8 cellular contexts compared by ENCODE assay signal in the genomic region with DNA sequence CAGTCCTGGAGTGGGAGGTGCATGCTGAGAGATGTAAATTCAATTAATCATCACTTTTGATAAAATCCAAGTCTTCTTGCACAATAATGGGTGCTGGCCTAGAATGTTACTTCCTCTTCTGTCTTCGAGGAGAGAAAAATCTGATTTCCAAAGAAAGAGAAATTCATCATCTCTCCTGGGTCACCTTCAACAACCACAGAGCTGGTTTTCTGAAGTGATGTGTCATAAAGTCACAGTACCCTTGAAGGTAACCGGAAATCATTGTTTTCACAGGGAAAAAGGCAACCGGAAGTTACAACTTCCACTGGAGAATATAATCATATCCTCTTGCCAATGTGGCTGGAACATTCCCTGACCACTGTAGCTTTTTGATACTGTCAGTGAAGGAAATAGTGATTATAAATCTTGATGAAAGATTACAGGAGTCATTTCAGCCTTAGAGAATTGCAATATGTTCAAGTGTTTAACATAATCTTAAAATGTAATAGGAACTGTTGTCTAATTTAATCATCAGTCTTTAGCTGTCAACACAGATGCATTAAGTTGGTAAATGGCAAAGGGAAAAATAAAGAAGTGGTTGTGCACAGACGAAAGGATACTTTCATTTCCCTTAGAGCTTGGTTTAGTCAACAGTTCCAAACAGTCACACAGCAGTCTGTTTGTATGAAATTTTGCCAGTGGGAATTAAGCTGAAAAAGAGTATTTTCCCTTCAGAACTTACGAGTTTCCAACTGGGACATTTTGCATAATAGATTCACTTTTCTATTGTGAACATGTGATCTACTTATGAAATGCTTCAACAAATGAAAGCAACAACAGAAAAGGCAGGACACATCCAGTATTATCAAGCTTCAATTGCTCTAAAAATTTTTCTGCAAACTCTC.
DNase-seq lines count a peak whose midpoint lies in the region; ATAC-seq, FAIRE-seq and TF ChIP-seq lines count a peak whose summit lies in the region.

No MANE protein-coding gene starts in this region.

- no peak overlapping the region for H3K27ac Mint-ChIP-seq in GM23338

- dilution Hi-C loops in endothelial cell of umbilical vein (cut with MboI; ENCODE audit: extremely low pct_ligation_motif_present, low sequenced_read_pairs): no loop called here

- peak overlapping the region; percentile 52; the same call in 1 of the 2 replicates for H2AFZ ChIP-seq in GM23338
- H2AFZ ChIP-seq in endothelial cell of umbilical vein (ENCODE audit: low read depth, low read length): no peak overlapping the region
- peak overlapping the region; percentile 67 for H2AFZ ChIP-seq in neuron (ENCODE audit: low read depth, low read length)

- H3K36me3 ChIP-seq in GM23338 (ENCODE audit: insufficient read depth) (no peaks in the 10 kb centered on the region), endothelial cell of umbilical vein (ENCODE audit: control insufficient read depth in 2 of 2, extremely low read depth in 1 of 2, insufficient read depth in 2 of 2, low read length in 2 of 2) (no peaks in the 10 kb centered on the region), neuron (ENCODE audit: insufficient read depth, low read length) (no peaks in the 10 kb centered on the region)

- H3K4me2 ChIP-seq in GM23338 (no peak overlapping the region), endothelial cell of umbilical vein (ENCODE audit: insufficient read depth, low read length) (peak overlapping the region; percentile 73)

- H3F3A ChIP-seq in GM23338 (replicated peaks; ENCODE audit: low read depth): no peaks in the 10 kb centered on the region

- H3K9me3 ChIP-seq in endothelial cell of umbilical vein (replicated peaks; ENCODE audit: control insufficient read depth, insufficient read depth, low read length) (no peaks in the 10 kb centered on the region), neuron (ENCODE audit: low read length) (no peaks in the 10 kb centered on the region)

- H3K4me3 Mint-ChIP-seq in GM23338: no peak overlapping the region

- intact Hi-C loops in endothelial cell of umbilical vein (cut with micrococcal nuclease): loop anchor here (1.0 to 2.0 kb wide), 11 partner anchors 17 to 443 kb away; a partner anchor contains a TSS

- peak; percentile 86 for TF ChIP-seq POLR2A in endothelial cell of umbilical vein (IDR thresholded peaks at IDR 0.05; ENCODE audit: low read depth, low read length)

- no peak for DNase-seq in GM23338 (ENCODE audit: low spot score)
- DNase-seq in SIG-M5 (lab: John Stamatoyannopoulos, UW): peak; percentile 36
- peak; percentile 95 for DNase-seq in endothelial cell of umbilical vein (ENCODE audit: low read depth, low spot score)
- DNase-seq in central memory CD4-positive, alpha-beta T cell: no peak
- DNase-seq in NCI-H2227 treated with DMSO at 0.1 percent for 48 hours (lab: John Stamatoyannopoulos, UW): no peak
- DNase-seq in RKO (ENCODE audit: low spot score): no peak

- H3K4me1 Mint-ChIP-seq in GM23338: peaks cover 24% of the 10 kb centered on the region

- TSS peak; percentile 92 for BruUV-seq in endothelial cell of umbilical vein (replicated peaks; lab: Mats Ljungman, UMichigan)

- peak overlapping the region; percentile 87 for H3K9ac ChIP-seq in endothelial cell of umbilical vein (replicated peaks; ENCODE audit: extremely low read depth, insufficient read depth, low read length)

- H3K27me3 ChIP-seq in GM23338 (ENCODE audit: insufficient read depth): no peaks in the 10 kb centered on the region
- no peaks in the 10 kb centered on the region for H3K27me3 ChIP-seq in endothelial cell of umbilical vein (ENCODE audit: control insufficient read depth in 2 of 2, insufficient read depth in 2 of 2, low read length in 2 of 2)
- H3K27me3 ChIP-seq in neuron (ENCODE audit: insufficient read depth, low read length): no peaks in the 10 kb centered on the region

- H3K9me3 Mint-ChIP-seq in GM23338: no peaks in the 10 kb centered on the region

- no peak overlapping the region for H3K27ac ChIP-seq in GM23338 (ENCODE audit: low read depth)
- H3K27ac ChIP-seq in endothelial cell of umbilical vein (ENCODE audit: insufficient read depth, low read depth, low read length): peak overlapping the region; percentile 98

- FAIRE-seq in endothelial cell of umbilical vein (lab: Jason Lieb, UNC): peak; percentile 95

- no peak for ATAC-seq in GM23338
- ATAC-seq in HG03460 (IDR thresholded peaks at IDR 0.05; ENCODE audit: unreplicated experiment): no peak

- H3K27me3 Mint-ChIP-seq in GM23338 (ENCODE audit: insufficient read depth, low read depth, poor library complexity): peaks cover 1% of the 10 kb centered on the region

- no peak for TF ChIP-seq CTCF in GM23338 (conservative IDR thresholded peaks at IDR 0.05; ENCODE audit: low read depth in 2 of 2)
- TF ChIP-seq CTCF in endothelial cell of umbilical vein (IDR thresholded peaks at IDR 0.05; ENCODE audit: extremely low read depth in 1 of 2, insufficient read depth in 1 of 2, low read depth in 1 of 2, low read length in 2 of 2): no peak

- H3K79me2 ChIP-seq in GM23338 (replicated peaks; ENCODE audit: insufficient read depth): no peaks in the 10 kb centered on the region
- H3K79me2 ChIP-seq in endothelial cell of umbilical vein (ENCODE audit: control insufficient read depth, insufficient read depth, low read length): no peaks in the 10 kb centered on the region

- H3K4me3 ChIP-seq in GM23338 (no peak overlapping the region), endothelial cell of umbilical vein (replicated peaks in 1 of 3; ENCODE audit: insufficient read depth in 1 of 3, low read depth in 1 of 3, low read length in 3 of 3) (peak overlapping the region in 1 of 3 experiments; percentile 20), neuron (ENCODE audit: low read length) (no peak overlapping the region)

- CTCF ChIA-PET in endothelial cell of umbilical vein (lab: Charles Lee): interaction anchor here (0.7 to 4.1 kb wide), 22 partner anchors 9 to 738 kb away, joined by 3 to 57 read pairs (median 5); a partner anchor contains a TSS

- no peaks in the 10 kb centered on the region for H3K9me1 ChIP-seq in endothelial cell of umbilical vein (replicated peaks; ENCODE audit: control insufficient read depth, extremely low read depth, insufficient read depth, low read length)

- H4K20me1 ChIP-seq in GM23338 (replicated peaks; ENCODE audit: insufficient read depth) (no peaks in the 10 kb centered on the region), endothelial cell of umbilical vein (replicated peaks; ENCODE audit: control insufficient read depth, extremely low read depth, insufficient read depth, low read length) (no peaks in the 10 kb centered on the region)

- POLR2A ChIA-PET in endothelial cell of umbilical vein (lab: Charles Lee): interaction anchor here (0.7 to 2.4 kb wide), 6 partner anchors 42 to 108 kb away, joined by 3 to 9 read pairs (median 4); a partner anchor contains a TSS

- H3K4me1 ChIP-seq in GM23338 (ENCODE audit: insufficient read depth): peaks cover 22% of the 10 kb centered on the region
- peaks cover 30% of the 10 kb centered on the region for H3K4me1 ChIP-seq in endothelial cell of umbilical vein (ENCODE audit: control insufficient read depth, extremely low read depth, insufficient read depth, low read length)
- peaks cover 20% of the 10 kb centered on the region for H3K4me1 ChIP-seq in neuron (ENCODE audit: insufficient read depth, low read length)

- no peaks in the 10 kb centered on the region for H3K36me3 Mint-ChIP-seq in GM23338 (ENCODE audit: low read depth)

- no peaks in the 10 kb centered on the region for H3K9me2 ChIP-seq in GM23338 (ENCODE audit: insufficient read depth)

TF ChIP-seq in GM23338, 12 proteins besides CTCF, POLR2A, EP300 and RAD21 (continues in another document):
- TF ChIP-seq, protein P1, sequence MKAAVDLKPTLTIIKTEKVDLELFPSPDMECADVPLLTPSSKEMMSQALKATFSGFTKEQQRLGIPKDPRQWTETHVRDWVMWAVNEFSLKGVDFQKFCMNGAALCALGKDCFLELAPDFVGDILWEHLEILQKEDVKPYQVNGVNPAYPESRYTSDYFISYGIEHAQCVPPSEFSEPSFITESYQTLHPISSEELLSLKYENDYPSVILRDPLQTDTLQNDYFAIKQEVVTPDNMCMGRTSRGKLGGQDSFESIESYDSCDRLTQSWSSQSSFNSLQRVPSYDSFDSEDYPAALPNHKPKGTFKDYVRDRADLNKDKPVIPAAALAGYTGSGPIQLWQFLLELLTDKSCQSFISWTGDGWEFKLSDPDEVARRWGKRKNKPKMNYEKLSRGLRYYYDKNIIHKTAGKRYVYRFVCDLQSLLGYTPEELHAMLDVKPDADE (IDR thresholded peaks at IDR 0.05): no peak

TF ChIP-seq in endothelial cell of umbilical vein, 7 proteins besides CTCF, POLR2A, EP300 and RAD21:
- TF ChIP-seq EZH2 (IDR thresholded peaks at IDR 0.05; ENCODE audit: borderline replicate concordance, low read depth, low read length, severe bottlenecking): no peak
- TF ChIP-seq MYC (IDR thresholded peaks at IDR 0.05; ENCODE audit: low read depth, low read length): peak; percentile 14
- TF ChIP-seq GATA2 (IDR thresholded peaks at IDR 0.05; ENCODE audit: insufficient read depth, insufficient read length, low read depth, low read length): peak; percentile 96
- TF ChIP-seq POLR2AphosphoS5 (IDR thresholded peaks at IDR 0.05; ENCODE audit: insufficient read depth, low read depth, low read length): peak; percentile 99
- TF ChIP-seq, protein P2, sequence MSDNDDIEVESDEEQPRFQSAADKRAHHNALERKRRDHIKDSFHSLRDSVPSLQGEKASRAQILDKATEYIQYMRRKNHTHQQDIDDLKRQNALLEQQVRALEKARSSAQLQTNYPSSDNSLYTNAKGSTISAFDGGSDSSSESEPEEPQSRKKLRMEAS (IDR thresholded peaks at IDR 0.05; ENCODE audit: insufficient read depth, insufficient read length): no peak
- peak; percentile 97 for TF ChIP-seq JUN (IDR thresholded peaks at IDR 0.05; ENCODE audit: borderline replicate concordance, insufficient read depth, insufficient read length, low read depth)
- peak; percentile 96 for TF ChIP-seq FOS (IDR thresholded peaks at IDR 0.05; ENCODE audit: borderline replicate concordance, insufficient read depth, low read length)

Comparison
In these comparisons a context has a peak if more than half of its experiments do, and no peak if none do; other contexts are left out.
1. DNase-seq: peak in SIG-M5 (single experiment) and endothelial cell of umbilical vein (single experiment); none in GM23338 (single experiment), central memory CD4-positive, alpha-beta T cell (single experiment), NCI-H2227 treated with DMSO at 0.1 percent for 48 hours (single experiment) and RKO (single experiment).